In genomic region chr2:234722176-234722575, GRCh38 we compare ENCODE assay signal across 5 cellular contexts.
"Had no signal": no experiment of that assay in that cellular context is flagged by ENCODE, and none has a peak within 500 bp of the region (broad histone marks: within the 10 kb centered on the region; RNA-seq: fewer than 3 reads in every experiment).

No MANE protein-coding gene starts in this region.

- H3K27ac ChIP-seq: gastrocnemius medialis had no signal

- H3K9me3 ChIP-seq: gastrocnemius medialis had no signal

- DNase-seq: activated CD4-positive, alpha-beta T cell treated with anti-CD3 and anti-CD28 coated beads, Interleukin-2, amount 50 U/mL, for 1 hour; gastrocnemius medialis; naive B cell; retina had no signal

- H3K4me3 ChIP-seq: gastrocnemius medialis had no signal

- H3K27me3 ChIP-seq: gastrocnemius medialis had no signal

- H3K4me1 ChIP-seq: gastrocnemius medialis had no signal

- ATAC-seq: gastrocnemius medialis had no signal

- H3K36me3 ChIP-seq: gastrocnemius medialis had no signal

- FAIRE-seq: urothelium cell line had no signal
